In the genomic region with DNA sequence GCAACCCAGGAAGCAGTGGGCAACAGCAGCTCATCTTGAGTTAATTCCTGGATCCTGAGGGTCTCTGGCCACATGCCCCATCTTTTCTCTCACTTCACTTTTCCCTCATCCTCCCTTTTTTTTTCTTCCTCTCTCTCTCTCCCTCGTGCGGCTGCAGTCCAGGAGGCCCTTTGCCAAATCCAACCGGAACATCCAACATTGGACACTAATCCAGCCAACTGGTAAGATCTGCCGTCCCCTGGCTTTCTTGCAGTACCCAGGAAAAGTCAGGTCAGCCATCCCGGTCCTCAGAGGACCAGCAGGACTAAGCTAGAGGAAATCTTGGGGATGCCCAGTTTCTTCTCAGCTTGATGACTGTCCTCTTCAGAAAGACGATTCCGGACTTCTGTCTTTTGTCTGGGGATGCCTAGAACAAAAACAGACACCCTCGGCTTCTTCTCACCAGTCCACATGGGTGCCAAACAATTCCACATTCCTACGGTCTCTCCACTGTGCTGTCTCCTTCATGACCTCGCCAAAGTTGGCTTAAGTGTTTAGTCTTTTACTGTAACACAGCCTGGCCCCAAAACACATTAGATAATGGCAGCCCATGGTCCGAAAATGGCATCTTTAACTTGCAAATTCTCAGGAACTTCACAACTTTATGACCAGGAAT, we compare ENCODE assay signal across 21 cellular contexts.
"Had no signal": no experiment of that assay in that cellular context is flagged by ENCODE, and none has a peak within 500 bp of the region (broad histone marks: within the 10 kb centered on the region; RNA-seq: fewer than 3 reads in every experiment).

No MANE protein-coding gene starts in this region.

- H3K4me2 ChIP-seq: neural progenitor cell had no signal

- H3K27ac Mint-ChIP-seq: activated B cell treated with CpG ODN at 0.5 μM for 24 hours; activated CD4-positive, alpha-beta memory T cell treated with anti-CD3 and anti-CD28 coated beads for 36 hours; activated T-helper 1 cell treated with anti-CD3 and anti-CD28 coated beads, Interleukin-12 subunit alpha, Interleukin-12 subunit beta, Interleukin-2, Interleukin-4 antibody, amounts not matched to agents 30 ng/mL and 10 ng/mL and 1 ng/mL, durations not matched to agents 14 hours and 24 hours and 36 hours; dendritic cell treated with granulocyte-macrophage colony-stimulating factor and Interleukin-4, amounts not matched to agents 40 ng/mL and 50 ng/mL, for 4 days; neural progenitor cell; stimulated activated memory B cell treated with anti-CD40 and anti-IgM and Interleukin-4, amounts not matched to agents 10 μg/mL and 1 μg/mL and 100 μg/mL, for 72 hours had no signal

- FAIRE-seq: endothelial cell of umbilical vein, urothelium cell line had no signal

- DNase-seq: activated B cell treated with CpG ODN at 0.5 μM for 24 hours; activated CD4-positive, alpha-beta memory T cell treated with anti-CD3 and anti-CD28 coated beads for 36 hours; activated CD4-positive, alpha-beta T cell treated with anti-CD3 and anti-CD28 coated beads for 4 hours; activated T-cell treated with anti-CD3 and anti-CD28 coated beads for 4 hours; effector CD8-positive, alpha-beta T cell; right lobe of liver; stimulated activated CD4-positive, alpha-beta T cell treated with anti-CD3 and anti-CD28 coated beads, Interleukin-4, amount 100 ng/mL, for 24 hours; T-helper 1 cell; T-helper 9 cell; tibial artery had no signal

- H3K4me3 Mint-ChIP-seq: activated B cell treated with CpG ODN at 0.5 μM for 24 hours; activated CD4-positive, alpha-beta memory T cell treated with anti-CD3 and anti-CD28 coated beads for 36 hours; activated T-helper 1 cell treated with anti-CD3 and anti-CD28 coated beads, Interleukin-12 subunit alpha, Interleukin-12 subunit beta, Interleukin-2, Interleukin-4 antibody, amounts not matched to agents 30 ng/mL and 10 ng/mL and 1 ng/mL, durations not matched to agents 14 hours and 24 hours and 36 hours; dendritic cell treated with granulocyte-macrophage colony-stimulating factor and Interleukin-4, amounts not matched to agents 40 ng/mL and 50 ng/mL, for 4 days; neural progenitor cell; stimulated activated memory B cell treated with anti-CD40 and anti-IgM and Interleukin-4, amounts not matched to agents 10 μg/mL and 1 μg/mL and 100 μg/mL, for 72 hours had no signal

- H3K9ac ChIP-seq: neural progenitor cell had no signal

- H3K27me3 ChIP-seq: ascending aorta, breast epithelium, esophagus muscularis mucosa, neural progenitor cell, right lobe of liver, tibial artery had no signal

- ATAC-seq: right lobe of liver; stimulated activated memory B cell treated with anti-CD40 and anti-IgM and Interleukin-4, amounts not matched to agents 10 μg/mL and 1 μg/mL and 100 μg/mL, for 72 hours had no signal

- H3K27me3 Mint-ChIP-seq: activated B cell treated with CpG ODN at 0.5 μM for 24 hours; activated CD4-positive, alpha-beta memory T cell treated with anti-CD3 and anti-CD28 coated beads for 36 hours; dendritic cell treated with granulocyte-macrophage colony-stimulating factor and Interleukin-4, amounts not matched to agents 40 ng/mL and 50 ng/mL, for 4 days; stimulated activated memory B cell treated with anti-CD40 and anti-IgM and Interleukin-4, amounts not matched to agents 10 μg/mL and 1 μg/mL and 100 μg/mL, for 72 hours had no signal

- H2AFZ ChIP-seq: neural progenitor cell had no signal

- H3K9me3 ChIP-seq: esophagus muscularis mucosa, prostate gland, right lobe of liver had no signal

- H3K4me1 Mint-ChIP-seq: neural progenitor cell had no signal

- H3K27ac ChIP-seq: ascending aorta, breast epithelium, esophagus muscularis mucosa, neural progenitor cell, prostate gland, right lobe of liver, tibial artery had no signal

- H3K4me3 ChIP-seq: ascending aorta, breast epithelium, esophagus muscularis mucosa, lung, neural progenitor cell, prostate gland, right lobe of liver, tibial artery had no signal

- H3K36me3 ChIP-seq: breast epithelium, neural progenitor cell, prostate gland, right lobe of liver had no signal

- H3K4me1 ChIP-seq: breast epithelium, neural progenitor cell, right lobe of liver had no signal
